In the genomic region with DNA sequence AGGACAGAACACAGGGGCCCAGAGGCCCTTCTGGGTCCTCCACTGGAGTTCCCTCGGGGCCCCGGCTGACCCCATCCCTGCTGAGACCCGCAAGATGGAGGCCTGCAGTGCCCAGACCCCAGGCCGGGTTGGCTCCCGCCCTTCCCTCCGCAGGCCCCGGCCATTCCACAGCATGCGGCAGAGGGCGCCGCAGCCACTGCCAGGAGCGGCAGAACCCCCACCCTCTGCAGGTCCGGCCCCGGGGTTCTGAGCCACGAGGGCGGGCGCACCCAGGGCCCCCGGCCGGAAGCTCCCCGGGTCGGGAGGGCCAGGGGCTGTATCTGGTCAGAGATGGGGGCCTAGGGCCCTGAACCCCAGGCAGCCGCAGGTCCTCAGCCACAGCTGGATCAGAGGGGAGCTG, we compare ENCODE assay signal across 8 cellular contexts. TPM values are rescaled to one million over a fixed set of nuclear protein-coding genes. Genes with fewer than 3 reads are reported as not detected.
DNase-seq lines count a peak whose midpoint lies in the region; ATAC-seq and TF ChIP-seq lines count a peak whose summit lies in the region.

No MANE protein-coding gene starts in this region.

- H3K9ac ChIP-seq in NT2/D1 (ENCODE audit: insufficient read length, low read depth) (peak overlapping the region; percentile 81), adipocyte (ENCODE audit: low read length) (peak overlapping the region; percentile 8)

- intact Hi-C loops in Calu3 (cut with micrococcal nuclease; ENCODE audit: unreplicated experiment), result no loop called here
- intact Hi-C loops in naive thymus-derived CD4-positive, alpha-beta T cell (cut with micrococcal nuclease), result loop anchor here (10.0 kb wide), 3 partner anchors 276 to 516 kb away; partner anchors contain the start of genes MAPK8IP3 (in 1 of the 2), MSRB1 (in 1 of the 2), NUBP2 (in 1 of the 2) and SPSB3 (in 1 of the 2)

- BruUV-seq in Calu3 (replicated peaks; lab: Mats Ljungman, UMichigan), result no TSS peak

- H3K27me3 ChIP-seq in NT2/D1 (ENCODE audit: insufficient read depth, insufficient read length), result no peaks in the 10 kb centered on the region
- no peaks in the 10 kb centered on the region for H3K27me3 ChIP-seq in adipocyte (replicated peaks; ENCODE audit: control insufficient read depth, insufficient read depth, low read length)
- no peaks in the 10 kb centered on the region for H3K27me3 ChIP-seq in naive thymus-derived CD4-positive, alpha-beta T cell (ENCODE audit: control insufficient read depth in 2 of 2, insufficient read depth in 2 of 2, low read length in 2 of 2)

- no peak overlapping the region for H3K27ac Mint-ChIP-seq in Calu3 (ENCODE audit: unreplicated experiment)
- H3K27ac Mint-ChIP-seq in naive thymus-derived CD4-positive, alpha-beta T cell, result no peak overlapping the region

- DNase-seq in Calu3, result peak; percentile 47
- DNase-seq in NT2/D1 (ENCODE audit: low read depth, low spot score), result no peak
- DNase-seq in adipocyte (ENCODE audit: low read depth), result peak; percentile 51
- DNase-seq in naive thymus-derived CD4-positive, alpha-beta T cell, result peak in 6 of 9 donors; percentile 23 to 63 (median 38)
- DNase-seq in NCI-H345 treated with DMSO at 0.1 percent for 48 hours (lab: John Stamatoyannopoulos, UW; ENCODE audit: unreplicated experiment), result no peak
- DNase-seq in dedifferentiated amniotic fluid mesenchymal stem cell (ENCODE audit: extremely low spot score), result no peak
- DNase-seq in EL, result no peak

- H3K36me3 ChIP-seq in NT2/D1 (ENCODE audit: insufficient read depth, insufficient read length, low read length) (no peaks in the 10 kb centered on the region), adipocyte (ENCODE audit: control insufficient read depth, insufficient read depth, low read length, severe bottlenecking) (no peaks in the 10 kb centered on the region)
- H3K36me3 ChIP-seq in naive thymus-derived CD4-positive, alpha-beta T cell (ENCODE audit: control insufficient read depth in 2 of 3, insufficient read depth in 3 of 3, low read length in 3 of 3), result no peaks in the 10 kb centered on the region

- peak; percentile 73 for ATAC-seq in naive thymus-derived CD4-positive, alpha-beta T cell
- no peak for ATAC-seq in HG02763 (IDR thresholded peaks at IDR 0.05; ENCODE audit: unreplicated experiment)

- peaks cover 6% of the 10 kb centered on the region for H3K36me3 Mint-ChIP-seq in Calu3 (ENCODE audit: insufficient read depth, unreplicated experiment)
- H3K36me3 Mint-ChIP-seq in naive thymus-derived CD4-positive, alpha-beta T cell, result no peaks in the 10 kb centered on the region

- H3K4me1 Mint-ChIP-seq in Calu3 (ENCODE audit: low read depth, unreplicated experiment), result no peaks in the 10 kb centered on the region
- H3K4me1 Mint-ChIP-seq in naive thymus-derived CD4-positive, alpha-beta T cell, result peaks cover 0 to 3% (median 0%) of the 10 kb centered on the region in 7 donors

- TF ChIP-seq CTCF in Calu3 (IDR thresholded peaks at IDR 0.05; ENCODE audit: unreplicated experiment), result peak; percentile 19

- POLR2A ChIA-PET in naive thymus-derived CD4-positive, alpha-beta T cell (lab: Charles Lee), result interaction anchor here (1.1 kb wide), 1 partner anchor 354 kb away, joined by 4 read pairs; the partner anchor contains the start of genes NUBP2 and SPSB3

- no peak overlapping the region for H3K4me3 ChIP-seq in NT2/D1 (ENCODE audit: insufficient read length, low read depth)
- H3K4me3 ChIP-seq in adipocyte (ENCODE audit: low read length), result no peak overlapping the region
- H3K4me3 ChIP-seq in naive thymus-derived CD4-positive, alpha-beta T cell (ENCODE audit: low read length), result no peak overlapping the region

- CTCF ChIA-PET in Calu3 (lab: Charles Lee), result interaction anchor here (1.5 kb wide), 1 partner anchor 132 kb away, joined by 4 read pairs; no protein-coding TSS in a partner anchor
- CTCF ChIA-PET in naive thymus-derived CD4-positive, alpha-beta T cell (lab: Charles Lee), result interaction anchor here (0.8 kb wide), 1 partner anchor 271 kb away, joined by 3 read pairs; no protein-coding TSS in a partner anchor

- no peaks in the 10 kb centered on the region for H3K9me3 Mint-ChIP-seq in Calu3 (ENCODE audit: low read depth, unreplicated experiment)
- H3K9me3 Mint-ChIP-seq in naive thymus-derived CD4-positive, alpha-beta T cell, result no peaks in the 10 kb centered on the region

- H3K4me1 ChIP-seq in NT2/D1 (ENCODE audit: insufficient read depth, insufficient read length) (peaks cover 23% of the 10 kb centered on the region), adipocyte (ENCODE audit: control insufficient read depth, insufficient read depth, low read length) (no peaks in the 10 kb centered on the region)
- no peaks in the 10 kb centered on the region for H3K4me1 ChIP-seq in naive thymus-derived CD4-positive, alpha-beta T cell (ENCODE audit: control insufficient read depth in 2 of 2, insufficient read depth in 2 of 2, low read length in 2 of 2)

- H3K4me3 Mint-ChIP-seq in Calu3 (ENCODE audit: low read depth, unreplicated experiment), result no peak overlapping the region
- peak overlapping the region in 1 of 10 donors; percentile 53 for H3K4me3 Mint-ChIP-seq in naive thymus-derived CD4-positive, alpha-beta T cell

- H3K27ac ChIP-seq in naive thymus-derived CD4-positive, alpha-beta T cell (ENCODE audit: low read depth, low read length), result no peak overlapping the region

- H3K27me3 Mint-ChIP-seq in Calu3 (ENCODE audit: unreplicated experiment), result peaks cover 44% of the 10 kb centered on the region
- H3K27me3 Mint-ChIP-seq in naive thymus-derived CD4-positive, alpha-beta T cell, result peaks cover 0 to 2% (median 0%) of the 10 kb centered on the region in 5 donors

- H3K9me3 ChIP-seq in NT2/D1 (ENCODE audit: insufficient read depth, low read length) (no peaks in the 10 kb centered on the region), adipocyte (ENCODE audit: control insufficient read depth, low read length) (no peaks in the 10 kb centered on the region)
- H3K9me3 ChIP-seq in naive thymus-derived CD4-positive, alpha-beta T cell (ENCODE audit: control insufficient read depth in 2 of 3, low read length in 3 of 3), result no peaks in the 10 kb centered on the region

RNA-seq across cellular contexts. Expression of gene PERCC1, which starts 2.4 kb away (rescaled TPM):
- not detected in 2 replicates for total RNA-seq in Calu3 (2022)
- total RNA-seq in naive thymus-derived CD4-positive, alpha-beta T cell, result 1 to 10 TPM in 2 of 5 experiments, under 1 TPM in 2, not detected in 1; 0.77 to 3.4 (median 1.7) TPM
- polyA plus RNA-seq in naive thymus-derived CD4-positive, alpha-beta T cell, result not detected

RNA-seq across cellular contexts. Expression of gene UQCC4, which starts 8.0 kb away (rescaled TPM):
- total RNA-seq in Calu3 (2022), result 16.6 and 23.4 TPM in 2 replicates
- total RNA-seq in naive thymus-derived CD4-positive, alpha-beta T cell, result 10 to 100 TPM in 2 of 5 experiments, 1 to 10 TPM in 3; 7.8 to 11.9 (median 9.7) TPM
- polyA plus RNA-seq in naive thymus-derived CD4-positive, alpha-beta T cell, result 10 to 100 TPM; 37.3 to 45.2 TPM

RNA-seq across cellular contexts. Expression of gene UNKL, which starts 14.0 kb away (rescaled TPM):
- 35.5 TPM in 2 replicates for total RNA-seq in Calu3 (2022)
- total RNA-seq in naive thymus-derived CD4-positive, alpha-beta T cell, result 100 to 1,000 TPM in 2 of 5 experiments, 10 to 100 TPM in 3; 42.9 to 152 (median 98.5) TPM
- 10 to 100 TPM in 1 of 2 donors, 1 to 10 TPM in 1; 4.0 to 10.6 TPM for polyA plus RNA-seq in naive thymus-derived CD4-positive, alpha-beta T cell

RNA-seq across cellular contexts. Expression of gene CCDC154, which starts 15.8 kb away (rescaled TPM):
- 3.2 and 6.1 TPM in 2 replicates for total RNA-seq in Calu3 (2022)
- total RNA-seq in naive thymus-derived CD4-positive, alpha-beta T cell, result 10 to 100 TPM in 2 of 5 experiments, 1 to 10 TPM in 3; 3.6 to 19.1 (median 8.9) TPM
- polyA plus RNA-seq in naive thymus-derived CD4-positive, alpha-beta T cell, result not detected

RNA-seq across cellular contexts. Expression of gene CLCN7, which starts 46.3 kb away (rescaled TPM):
- total RNA-seq in Calu3 (2022), result 117 and 122 TPM in 2 replicates
- total RNA-seq in naive thymus-derived CD4-positive, alpha-beta T cell, result 100 to 1,000 TPM in 4 of 5 experiments, 10 to 100 TPM in 1; 74.8 to 140 (median 115) TPM
- polyA plus RNA-seq in naive thymus-derived CD4-positive, alpha-beta T cell, result 10 to 100 TPM; 17.0 to 35.1 TPM

Comparison
In these comparisons a context has a peak if more than half of its experiments do, and no peak if none do; other contexts are left out.
1. DNase-seq: peak in Calu3 (single experiment), adipocyte (single experiment) and naive thymus-derived CD4-positive, alpha-beta T cell (6 of 9); none in NT2/D1 (single experiment), NCI-H345 treated with DMSO at 0.1 percent for 48 hours (single experiment), dedifferentiated amniotic fluid mesenchymal stem cell (single experiment) and EL (single experiment).